In the genomic region with DNA sequence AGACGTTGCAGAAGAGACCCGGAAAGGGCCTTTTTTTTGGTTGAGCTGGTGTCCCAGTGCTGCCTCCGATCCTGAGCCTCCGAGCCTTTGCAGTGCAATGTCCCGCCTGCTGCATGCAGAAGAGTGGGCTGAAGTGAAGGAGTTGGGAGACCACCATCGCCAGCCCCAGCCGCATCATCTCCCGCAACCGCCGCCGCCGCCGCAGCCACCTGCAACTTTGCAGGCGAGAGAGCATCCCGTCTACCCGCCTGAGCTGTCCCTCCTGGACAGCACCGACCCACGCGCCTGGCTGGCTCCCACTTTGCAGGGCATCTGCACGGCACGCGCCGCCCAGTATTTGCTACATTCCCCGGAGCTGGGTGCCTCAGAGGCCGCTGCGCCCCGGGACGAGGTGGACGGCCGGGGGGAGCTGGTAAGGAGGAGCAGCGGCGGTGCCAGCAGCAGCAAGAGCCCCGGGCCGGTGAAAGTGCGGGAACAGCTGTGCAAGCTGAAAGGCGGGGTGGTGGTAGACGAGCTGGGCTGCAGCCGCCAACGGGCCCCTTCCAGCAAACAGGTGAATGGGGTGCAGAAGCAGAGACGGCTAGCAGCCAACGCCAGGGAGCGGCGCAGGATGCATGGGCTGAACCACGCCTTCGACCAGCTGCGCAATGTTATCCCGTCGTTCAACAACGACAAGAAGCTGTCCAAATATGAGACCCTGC, we compare ENCODE assay signal across 9 cellular contexts. TPM values are rescaled to one million over a fixed set of nuclear protein-coding genes. Genes with fewer than 3 reads are reported as not detected.
DNase-seq lines count a peak whose midpoint lies in the region; ATAC-seq, FAIRE-seq and TF ChIP-seq lines count a peak whose summit lies in the region.
"Had no signal": no experiment of that assay in that cellular context is flagged by ENCODE, and none has a peak within 500 bp of the region (broad histone marks: within the 10 kb centered on the region; RNA-seq: fewer than 3 reads in every experiment).

No MANE protein-coding gene starts in this region.

- H3K36me3 Mint-ChIP-seq in nephron progenitor cell (ENCODE audit: low read depth), result no peaks in the 10 kb centered on the region

- no peaks in the 10 kb centered on the region for H3K36me3 ChIP-seq in duodenal mucosa (ENCODE audit: control insufficient read depth in 1 of 2, insufficient read depth in 2 of 2, low read length in 2 of 2)

- FAIRE-seq in GM12891 (lab: Jason Lieb, UNC), result no peak

- peaks cover 33% of the 10 kb centered on the region for H3K4me1 Mint-ChIP-seq in nephron progenitor cell

- H3K4me3 ChIP-seq in duodenal mucosa (ENCODE audit: low read depth in 1 of 2, low read length in 2 of 2), result peak overlapping the region; percentile 62 to 67
- H3K4me3 ChIP-seq: lung had no signal

- DNase-seq in COR-L47 (lab: John Stamatoyannopoulos, UW), result peak; percentile 26
- peak; percentile 2 for DNase-seq in M059J (ENCODE audit: low read depth)
- DNase-seq in nephron progenitor cell, result peak; percentile 47
- no peak for DNase-seq in medulla oblongata (ENCODE audit: extremely low spot score)
- DNase-seq in NCI-H1694 treated with DMSO at 0.1 percent for 48 hours (lab: John Stamatoyannopoulos, UW), result no peak
- DNase-seq in GM12891 (ENCODE audit: insufficient read length, low spot score), result no peak

- peaks cover 20 to 25% of the 10 kb centered on the region in 2 donors for H3K4me1 ChIP-seq in duodenal mucosa (ENCODE audit: control insufficient read depth in 1 of 2, insufficient read depth in 2 of 2, low read length in 2 of 2)

- no peak for TF ChIP-seq CTCF in nephron progenitor cell (IDR thresholded peaks at IDR 0.05)

- no peak for TF ChIP-seq POLR2A in GM12891 (IDR thresholded peaks at IDR 0.05; ENCODE audit: low read depth, low read length)

- ATAC-seq in HG02870 (IDR thresholded peaks at IDR 0.05; ENCODE audit: unreplicated experiment), result no peak

- peaks cover 57 to 74% of the 10 kb centered on the region in 2 donors for H3K27me3 ChIP-seq in duodenal mucosa (ENCODE audit: control insufficient read depth in 1 of 2, insufficient read depth in 2 of 2, low read length in 2 of 2)

- H3K27me3 Mint-ChIP-seq in nephron progenitor cell (ENCODE audit: low read depth, poor library complexity), result peaks cover 100% of the 10 kb centered on the region

- H3K9ac ChIP-seq in duodenal mucosa (ENCODE audit: low read depth in 1 of 2, low read length in 2 of 2), result peak overlapping the region in 1 of 2 donors; percentile 18

- no peak overlapping the region for H3K27ac ChIP-seq in duodenal mucosa (ENCODE audit: low read depth, low read length)

- no peaks in the 10 kb centered on the region for H3K9me3 Mint-ChIP-seq in nephron progenitor cell

- H3K9me3 ChIP-seq in duodenal mucosa (ENCODE audit: control insufficient read depth in 1 of 2, low read length in 2 of 2), result no peaks in the 10 kb centered on the region

- H3K27ac Mint-ChIP-seq in nephron progenitor cell, result no peak overlapping the region

- peak overlapping the region; percentile 80 for H3K4me3 Mint-ChIP-seq in nephron progenitor cell

TF ChIP-seq in GM12891, 5 proteins besides CTCF, POLR2A, EP300 and RAD21:
- TF ChIP-seq PAX5 (IDR thresholded peaks at IDR 0.05; ENCODE audit: insufficient read depth, low read length, severe bottlenecking) (no peak), SPI1 (IDR thresholded peaks at IDR 0.05; ENCODE audit: low read depth, low read length) (no peak), TAF1 (IDR thresholded peaks at IDR 0.05; ENCODE audit: low read depth, low read length) (no peak), POLR2AphosphoS5 (IDR thresholded peaks at IDR 0.05; ENCODE audit: low read depth, low read length) (no peak), POU2F2 (IDR thresholded peaks at IDR 0.05; ENCODE audit: low read depth, low read length) (no peak)

RNA-seq across cellular contexts. Expression of a gene that starts 0.4 kb away (rescaled TPM):
- not detected in 2 replicates for total RNA-seq in M059J (2014; rRNA removed; shearing (Covaris generic))
- polyA plus RNA-seq in GM12891 (2012; ENCODE audit: low read depth, missing spikeins), result not detected
- total RNA-seq: lung had no signal
- polyA plus RNA-seq: lung had no signal

Comparison
In these comparisons a context has a peak if more than half of its experiments do, and no peak if none do; other contexts are left out.
1. DNase-seq: peak in COR-L47 (single experiment), M059J (single experiment) and nephron progenitor cell (single experiment); none in medulla oblongata (single experiment), NCI-H1694 treated with DMSO at 0.1 percent for 48 hours (single experiment) and GM12891 (single experiment).